8 cellular contexts compared by ENCODE assay signal in genomic region chr1:150161747-150162581, GRCh38. TPM values are rescaled to one million over a fixed set of nuclear protein-coding genes. Genes with fewer than 3 reads are reported as not detected.
DNase-seq lines count a peak whose midpoint lies in the region; ATAC-seq and TF ChIP-seq lines count a peak whose summit lies in the region.

No MANE protein-coding gene starts in this region.

- ATAC-seq in GM21447 (IDR thresholded peaks at IDR 0.05; ENCODE audit: unreplicated experiment) (no peak), GM19397 (IDR thresholded peaks at IDR 0.05; ENCODE audit: unreplicated experiment) (no peak)

- H3K36me3 ChIP-seq in neutrophil = peaks cover 31% of the 10 kb centered on the region

- TF ChIP-seq CTCF in GM12864 (IDR thresholded peaks at IDR 0.05; ENCODE audit: low read depth, low read length, missing control alignments) = peak; percentile 30
- TF ChIP-seq CTCF in dorsolateral prefrontal cortex (IDR thresholded peaks at IDR 0.05 in 54 of 56, conservative IDR thresholded peaks at IDR 0.05 in 2 of 56; ENCODE audit: low read depth in 1 of 56, partially characterized antibody in 56 of 56) = peak in 1 of 56 donors; percentile 10
- no peak for TF ChIP-seq CTCF in neutrophil (IDR thresholded peaks at IDR 0.05)

- H3K4me1 ChIP-seq in neutrophil (ENCODE audit: control insufficient read depth in 1 of 2, insufficient read depth in 1 of 2, low read depth in 1 of 2, low read length in 1 of 2) = peaks cover 82 to 83% of the 10 kb centered on the region in 2 experiments

- H3K27me3 ChIP-seq in dorsolateral prefrontal cortex (no peaks in the 10 kb centered on the region), neutrophil (no peaks in the 10 kb centered on the region)

- intact Hi-C loops in dorsolateral prefrontal cortex (cut with DNase I) = no loop called here

- no peaks in the 10 kb centered on the region for H3K9me3 ChIP-seq in neutrophil

- peak overlapping the region; percentile 25; the same call in 1 of the 2 replicates for H3K4me3 ChIP-seq in GM12864 (ENCODE audit: low read depth, low read length)
- peak overlapping the region in 19 of 59 donors; percentile 23 to 59 (median 43) for H3K4me3 ChIP-seq in dorsolateral prefrontal cortex
- H3K4me3 ChIP-seq in neutrophil (ENCODE audit: low read depth in 1 of 2, low read length in 1 of 2) = peak overlapping the region; percentile 31 to 77

- H3K27ac ChIP-seq in dorsolateral prefrontal cortex (peak overlapping the region in 58 of 59 donors; percentile 29 to 97 (median 89)), neutrophil (peak overlapping the region; percentile 97)

- DNase-seq in GM12864 (ENCODE audit: low read depth) = no peak
- DNase-seq in NCI-H2107 (lab: John Stamatoyannopoulos, UW) = peak; percentile 27
- DNase-seq in dorsolateral prefrontal cortex = no peak
- DNase-seq in SKM-1 treated with dmso at 0.1 percent for 144 hours (lab: John Stamatoyannopoulos, UW; ENCODE audit: unreplicated experiment) = no peak
- no peak for DNase-seq in MV-4-11 (lab: John Stamatoyannopoulos, UW)

RNA-seq across cellular contexts. Expression of gene PLEKHO1, which starts 12.2 kb away (rescaled TPM):
- 100 to 1,000 TPM in 1 of 120 experiments, 10 to 100 TPM in 119; 30.1 to 103 (median 57.3) TPM for total RNA-seq in dorsolateral prefrontal cortex
